Comparison of ENCODE assay signal across 13 cellular contexts in genomic region chr7:94216944-94217461, GRCh38.
"Had no signal": no experiment of that assay in that cellular context is flagged by ENCODE, and none has a peak within 500 bp of the region (broad histone marks: within the 10 kb centered on the region; RNA-seq: fewer than 3 reads in every experiment).

No MANE protein-coding gene starts in this region.

- H3K4me1 ChIP-seq: stomach, tibial artery, vagina had no signal

- H3K27ac ChIP-seq: epithelial cell of prostate, stomach, tibial artery, vagina had no signal

- H3K27me3 ChIP-seq: stomach, tibial artery, vagina had no signal

- DNase-seq: activated CD4-positive, alpha-beta T cell treated with anti-CD3 and anti-CD28 coated beads for 1 hour; activated CD4-positive, alpha-beta T cell treated with anti-CD3 and anti-CD28 coated beads, Interleukin-2, amount 50 U/mL, for 48 hours; activated effector memory CD4-positive, alpha-beta T cell treated with anti-CD3 and anti-CD28 coated beads, Interleukin-2, amount 50 U/mL, for 16 hours; activated T-cell treated with anti-CD3 and anti-CD28 coated beads, Interleukin-2, amount 50 U/mL, for 4 hours; central memory CD4-positive, alpha-beta T cell; effector memory CD4-positive, alpha-beta T cell; head of caudate nucleus; stomach; T-helper 9 cell; tibial artery had no signal

- ATAC-seq: activated naive CD4-positive, alpha-beta T cell treated with anti-CD3 and anti-CD28 coated beads, Interleukin-2, amount 50 U/mL, for 72 hours; activated T-cell treated with anti-CD3 and anti-CD28 coated beads, Interleukin-2, amount 50 U/mL, for 4 hours had no signal

- H3K4me3 ChIP-seq: stomach, tibial artery, vagina had no signal

- H3K36me3 ChIP-seq: stomach, tibial artery, vagina had no signal

- H3K9me3 ChIP-seq: stomach, tibial artery, vagina had no signal
